Comparison of ENCODE assay signal across 14 cellular contexts in genomic region chr19:47542030-47542475, GRCh38. TPM values are rescaled to one million over a fixed set of nuclear protein-coding genes. Genes with fewer than 3 reads are reported as not detected.
A peak's percentile ranks its signal among the peaks of the same experiment; 100 is the strongest.
DNase-seq lines count a peak whose midpoint lies in the region; ATAC-seq, FAIRE-seq and TF ChIP-seq lines count a peak whose summit lies in the region.
"Had no signal": no experiment of that assay in that cellular context is flagged by ENCODE, and none has a peak within 500 bp of the region (broad histone marks: within the 10 kb centered on the region; RNA-seq: fewer than 3 reads in every experiment).

No MANE protein-coding gene starts in this region.

- TF ChIP-seq EP300 in stomach (IDR thresholded peaks at IDR 0.05), result no peak

- TF ChIP-seq POLR2A in stomach (IDR thresholded peaks at IDR 0.05), result no peak

- no peaks in the 10 kb centered on the region for H3K36me3 ChIP-seq in stomach
- H3K36me3 ChIP-seq in small intestine (ENCODE audit: control insufficient read depth in 2 of 2, insufficient read depth in 2 of 2, low read length in 2 of 2), result no peaks in the 10 kb centered on the region
- H3K36me3 ChIP-seq: tibial artery had no signal

- H3K9me3 Mint-ChIP-seq in activated T-cell treated with anti-CD3 and anti-CD28 coated beads, Interleukin-2, amount 50 U/mL, for 72 hours, result no peaks in the 10 kb centered on the region
- H3K9me3 Mint-ChIP-seq in activated CD8-positive, alpha-beta T cell treated with anti-CD3 and anti-CD28 coated beads, Interleukin-2, amount 10 ng/mL, durations not matched to agents 7 days and 5 days (ENCODE audit: insufficient read depth), result no peaks in the 10 kb centered on the region
- H3K9me3 Mint-ChIP-seq: activated naive CD4-positive, alpha-beta T cell treated with anti-CD3 and anti-CD28 coated beads, Interleukin-2, amount 10 ng/mL, durations not matched to agents 7 days and 5 days had no signal

- intact Hi-C loops in left ventricle myocardium superior (cut with micrococcal nuclease) (no loop called here), stomach (cut with DNase I; ENCODE audit: low total_unique reads) (no loop called here)

- no peak for DNase-seq in activated T-cell treated with anti-CD3 and anti-CD28 coated beads, Interleukin-2, amount 50 U/mL, for 72 hours
- no peak for DNase-seq in activated T-cell treated with anti-CD3 and anti-CD28 coated beads, Interleukin-2, amount 50 U/mL, for 1 hour
- no peak for DNase-seq in activated CD8-positive, alpha-beta T cell treated with anti-CD3 and anti-CD28 coated beads, Interleukin-2, amount 10 ng/mL, durations not matched to agents 7 days and 5 days
- DNase-seq in left ventricle myocardium superior (peak; percentile 46), stomach (no peak), small intestine (no peak)
- no peak for DNase-seq in activated CD4-positive, CD25-positive, alpha-beta regulatory T cell (lab: John Stamatoyannopoulos, UW)
- DNase-seq: activated CD4-positive, CD25-positive, alpha-beta regulatory T cell treated with anti-CD3 and anti-CD28 coated beads, Interleukin-2, amount 50 U/mL, for 72 hours; DND-41; psoas muscle; SIG-M5; tibial artery had no signal

- H3K27ac Mint-ChIP-seq in activated T-cell treated with anti-CD3 and anti-CD28 coated beads, Interleukin-2, amount 50 U/mL, for 72 hours, result peak overlapping the region; percentile 31
- H3K27ac Mint-ChIP-seq in activated CD8-positive, alpha-beta T cell treated with anti-CD3 and anti-CD28 coated beads, Interleukin-2, amount 10 ng/mL, durations not matched to agents 7 days and 5 days, result peak overlapping the region; percentile 62

- peaks cover 24% of the 10 kb centered on the region for H3K4me1 Mint-ChIP-seq in activated T-cell treated with anti-CD3 and anti-CD28 coated beads, Interleukin-2, amount 50 U/mL, for 72 hours (ENCODE audit: low read depth)
- peaks cover 24% of the 10 kb centered on the region for H3K4me1 Mint-ChIP-seq in activated CD8-positive, alpha-beta T cell treated with anti-CD3 and anti-CD28 coated beads, Interleukin-2, amount 10 ng/mL, durations not matched to agents 7 days and 5 days (ENCODE audit: low read depth)

- no peak for ATAC-seq in activated T-cell treated with anti-CD3 and anti-CD28 coated beads, Interleukin-2, amount 50 U/mL, for 72 hours (replicated peaks in 1 of 2)
- ATAC-seq in activated CD8-positive, alpha-beta T cell treated with anti-CD3 and anti-CD28 coated beads, Interleukin-2, amount 10 ng/mL, durations not matched to agents 7 days and 5 days, result no peak
- ATAC-seq in left ventricle myocardium superior (peak; percentile 93), GM19351 (IDR thresholded peaks at IDR 0.05; ENCODE audit: unreplicated experiment) (no peak)
- ATAC-seq: psoas muscle had no signal

- POLR2A ChIA-PET in activated CD8-positive, alpha-beta T cell treated with anti-CD3 and anti-CD28 coated beads, Interleukin-2, amount 10 ng/mL, durations not matched to agents 7 days and 5 days (lab: Charles Lee), result no interaction called here

- H3K27ac ChIP-seq in stomach, result peak overlapping the region in 3 of 5 donors; percentile 48 to 81 (median 50)
- no peak overlapping the region for H3K27ac ChIP-seq in small intestine (ENCODE audit: low read depth in 1 of 2, low read length in 1 of 2)
- H3K27ac ChIP-seq: psoas muscle, tibial artery had no signal

- no peak for TF ChIP-seq CTCF in stomach (IDR thresholded peaks at IDR 0.05)

- H3K27me3 ChIP-seq in stomach (peaks cover 5 to 33% (median 19%) of the 10 kb centered on the region in 3 donors), small intestine (ENCODE audit: control insufficient read depth in 2 of 2, insufficient read depth in 2 of 2, low read length in 2 of 2) (no peaks in the 10 kb centered on the region)

- H3K4me3 ChIP-seq in stomach (no peak overlapping the region), small intestine (ENCODE audit: low read depth in 1 of 2, low read length in 2 of 2) (no peak overlapping the region)
- H3K4me3 ChIP-seq: psoas muscle, tibial artery had no signal

- no peaks in the 10 kb centered on the region for H3K36me3 Mint-ChIP-seq in activated T-cell treated with anti-CD3 and anti-CD28 coated beads, Interleukin-2, amount 50 U/mL, for 72 hours (ENCODE audit: insufficient read depth in 2 of 2)
- H3K36me3 Mint-ChIP-seq in activated CD8-positive, alpha-beta T cell treated with anti-CD3 and anti-CD28 coated beads, Interleukin-2, amount 10 ng/mL, durations not matched to agents 7 days and 5 days (ENCODE audit: low read depth), result no peaks in the 10 kb centered on the region
- H3K36me3 Mint-ChIP-seq: activated naive CD4-positive, alpha-beta T cell treated with anti-CD3 and anti-CD28 coated beads, Interleukin-2, amount 10 ng/mL, durations not matched to agents 7 days and 5 days had no signal

- WGBS in stomach, 5 donors, result 72 to 81% (median 77%) methylated on average over 9 of the region's 9 CpGs
- WGBS in small intestine, 3 donors, result 71 to 86% (median 82%) methylated on average over 9 of the region's 9 CpGs

- peaks cover 7 to 18% (median 10%) of the 10 kb centered on the region in 4 donors for H3K4me1 ChIP-seq in stomach
- H3K4me1 ChIP-seq in small intestine (ENCODE audit: control insufficient read depth in 2 of 2, insufficient read depth in 1 of 2, low read depth in 1 of 2, low read length in 1 of 2), result no peaks in the 10 kb centered on the region
- H3K4me1 ChIP-seq: psoas muscle had no signal

- no peak for FAIRE-seq in small intestine (lab: Jason Lieb, UNC)

- H3K27me3 Mint-ChIP-seq in activated T-cell treated with anti-CD3 and anti-CD28 coated beads, Interleukin-2, amount 50 U/mL, for 72 hours (ENCODE audit: low read depth), result no peaks in the 10 kb centered on the region
- H3K27me3 Mint-ChIP-seq in activated CD8-positive, alpha-beta T cell treated with anti-CD3 and anti-CD28 coated beads, Interleukin-2, amount 10 ng/mL, durations not matched to agents 7 days and 5 days (ENCODE audit: low read depth), result peaks cover 9% of the 10 kb centered on the region

- no peaks in the 10 kb centered on the region for H3K9me3 ChIP-seq in stomach
- no peaks in the 10 kb centered on the region for H3K9me3 ChIP-seq in small intestine (ENCODE audit: control insufficient read depth, low read depth)
- H3K9me3 ChIP-seq: psoas muscle, tibial artery had no signal

- peak overlapping the region; percentile 39 to 57 for H3K4me3 Mint-ChIP-seq in activated T-cell treated with anti-CD3 and anti-CD28 coated beads, Interleukin-2, amount 50 U/mL, for 72 hours
- H3K4me3 Mint-ChIP-seq in activated CD8-positive, alpha-beta T cell treated with anti-CD3 and anti-CD28 coated beads, Interleukin-2, amount 10 ng/mL, durations not matched to agents 7 days and 5 days, result no peak overlapping the region
- H3K4me3 Mint-ChIP-seq: activated naive CD4-positive, alpha-beta T cell treated with anti-CD3 and anti-CD28 coated beads, Interleukin-2, amount 10 ng/mL, durations not matched to agents 7 days and 5 days had no signal

- CTCF ChIA-PET in activated CD8-positive, alpha-beta T cell treated with anti-CD3 and anti-CD28 coated beads, Interleukin-2, amount 10 ng/mL, durations not matched to agents 7 days and 5 days (lab: Charles Lee), result no interaction called here

RNA-seq across cellular contexts. Expression of gene NAPA, which starts 27.2 kb away (rescaled TPM):
- total RNA-seq in activated T-cell treated with anti-CD3 and anti-CD28 coated beads, Interleukin-2, amount 50 U/mL, for 72 hours, result 10 to 100 TPM; 64.4 to 71.5 TPM
- total RNA-seq in activated CD8-positive, alpha-beta T cell treated with anti-CD3 and anti-CD28 coated beads, Interleukin-2, amount 10 ng/mL, durations not matched to agents 7 days and 5 days, result 100 to 1,000 TPM in 1 of 2 experiments, 10 to 100 TPM in 1; 90.0 to 103 TPM
- total RNA-seq in left ventricle myocardium superior (123 TPM), stomach (100 to 1,000 TPM in 3 of 5 donors, 10 to 100 TPM in 2; 46.1 to 170 (median 139) TPM)
- polyA plus RNA-seq in stomach (100 to 1,000 TPM in 2 of 3 donors, 10 to 100 TPM in 1; 91.1 to 107 (median 105) TPM), small intestine (100 to 1,000 TPM in 2 of 3 donors, 10 to 100 TPM in 1; 76.4 to 119 (median 114) TPM)

RNA-seq across cellular contexts. Expression of gene ZNF541, which starts 30.9 kb away (rescaled TPM):
- total RNA-seq in activated T-cell treated with anti-CD3 and anti-CD28 coated beads, Interleukin-2, amount 50 U/mL, for 72 hours, result under 1 TPM; 0.69 to 0.96 TPM
- under 1 TPM; 0.10 to 0.13 TPM for total RNA-seq in activated CD8-positive, alpha-beta T cell treated with anti-CD3 and anti-CD28 coated beads, Interleukin-2, amount 10 ng/mL, durations not matched to agents 7 days and 5 days
- 0.47 TPM for total RNA-seq in left ventricle myocardium superior
- total RNA-seq in stomach, result under 1 TPM in 1 of 5 donors, not detected in 4; 0.18 TPM
- under 1 TPM in 2 of 3 donors, not detected in 1; 0.08 to 0.19 TPM for polyA plus RNA-seq in stomach
- polyA plus RNA-seq in small intestine, result under 1 TPM in 1 of 3 donors, not detected in 2; 0.30 TPM

RNA-seq across cellular contexts. Expression of gene KPTN, which starts 58.0 kb away (rescaled TPM):
- 10 to 100 TPM in 1 of 2 donors, 1 to 10 TPM in 1; 7.2 to 10.5 TPM for total RNA-seq in activated T-cell treated with anti-CD3 and anti-CD28 coated beads, Interleukin-2, amount 50 U/mL, for 72 hours
- 10 to 100 TPM; 12.6 to 13.0 TPM for total RNA-seq in activated CD8-positive, alpha-beta T cell treated with anti-CD3 and anti-CD28 coated beads, Interleukin-2, amount 10 ng/mL, durations not matched to agents 7 days and 5 days
- 12.3 TPM for total RNA-seq in left ventricle myocardium superior
- total RNA-seq in stomach, result 10 to 100 TPM in 3 of 5 donors, 1 to 10 TPM in 2; 3.2 to 28.0 (median 18.3) TPM
- 10 to 100 TPM in 2 of 3 donors, 1 to 10 TPM in 1; 6.4 to 23.4 (median 21.5) TPM for polyA plus RNA-seq in stomach
- polyA plus RNA-seq in small intestine, result 10 to 100 TPM; 14.8 to 42.7 (median 40.0) TPM

Comparison
In these comparisons a context has a peak if more than half of its experiments do, and no peak if none do; other contexts are left out.
1. H3K27ac ChIP-seq: peak in stomach (3 of 5); none in small intestine (0 of 2).